8 cellular contexts compared by ENCODE assay signal in genomic region chr17:58329035-58329807, GRCh38. TPM values are rescaled to one million over a fixed set of nuclear protein-coding genes. Genes with fewer than 3 reads are reported as not detected.
A peak's percentile ranks its signal among the peaks of the same experiment; 100 is the strongest.
DNase-seq lines count a peak whose midpoint lies in the region; ATAC-seq and TF ChIP-seq lines count a peak whose summit lies in the region.

No MANE protein-coding gene starts in this region.

- TF ChIP-seq CTCF in GM12875 (IDR thresholded peaks at IDR 0.05; ENCODE audit: borderline replicate concordance, insufficient read depth, low read depth, low read length) (peak; percentile 71), HCT116 (IDR thresholded peaks at IDR 0.05 in 2 of 3, conservative IDR thresholded peaks at IDR 0.05 in 1 of 3; ENCODE audit: borderline replicate concordance in 1 of 3, insufficient read depth in 1 of 3, low read depth in 2 of 3, low read length in 2 of 3) (peak in 2 of 3 experiments; percentile 43 to 48; a peak in 4 of 6 replicates), foreskin fibroblast (IDR thresholded peaks at IDR 0.05; ENCODE audit: low read depth, low read length) (peak; percentile 20)

- DNase-seq in HCT116 (ENCODE audit: low read depth, low spot score) (no peak), MV-4-11 (lab: John Stamatoyannopoulos, UW) (peak; percentile 98), foreskin fibroblast (no peak), SHP77 treated with DMSO at 0.1 percent for 48 hours (lab: John Stamatoyannopoulos, UW) (no peak), iPS-NIHi11 (ENCODE audit: low spot score) (no peak)
- DNase-seq in activated CD8-positive, alpha-beta memory T cell treated with anti-CD3 and anti-CD28 coated beads, Interleukin-2, amount 50 U/mL, for 4 hours, result peak; percentile 80
- DNase-seq in stimulated activated CD4-positive, alpha-beta T cell treated with anti-CD3 and anti-CD28 coated beads, Interleukin-12 subunit alpha, Interleukin-12 subunit beta, amount 100 ng/mL, for 4 hours, result peak; percentile 92

- H3K9me3 ChIP-seq in HCT116 (ENCODE audit: control insufficient read depth in 1 of 2, insufficient read depth in 1 of 2, low read depth in 1 of 2, low read length in 2 of 2), result no peaks in the 10 kb centered on the region

- RAD21 ChIA-PET in HCT116 (lab: Charles Lee; ENCODE audit: low non-redundant PET in 1 of 2, low total read pairs in 2 of 2, uncharacterized antibody in 2 of 2, unreplicated experiment in 2 of 2), result no interaction called here

- H2AFZ ChIP-seq in HCT116 (ENCODE audit: low read depth, low read length, poor library complexity, severe bottlenecking), result no peak overlapping the region

- peak; percentile 78 for ATAC-seq in HCT116

- H3K27ac ChIP-seq in HCT116 (ENCODE audit: low read depth, low read length), result no peak overlapping the region

- intact Hi-C loops in HCT116 (cut with micrococcal nuclease), result no loop called here

- no TSS peak for BruUV-seq in HCT116 (replicated peaks; lab: Mats Ljungman, UMichigan)

- H3K4me1 ChIP-seq in HCT116 (ENCODE audit: control insufficient read depth in 1 of 2, insufficient read depth in 2 of 2, low read length in 2 of 2), result peaks cover 3 to 12% of the 10 kb centered on the region in 2 experiments; a peak in 3 of 4 replicates

- no peak overlapping the region for H3K4me2 ChIP-seq in HCT116 (ENCODE audit: low read length)

- POLR2A ChIA-PET in HCT116 (lab: Charles Lee), result no interaction called here

- no peak for TF ChIP-seq POLR2A in HCT116 (IDR thresholded peaks at IDR 0.05; ENCODE audit: borderline replicate concordance, extremely low read depth, insufficient read depth, insufficient read length)

- H3K79me2 ChIP-seq in HCT116 (ENCODE audit: insufficient read depth, low read length), result no peaks in the 10 kb centered on the region

- CTCF ChIA-PET in HCT116 (lab: Charles Lee), result no interaction called here

- H3K9me2 ChIP-seq in HCT116 (ENCODE audit: insufficient read depth), result no peaks in the 10 kb centered on the region

- no peak for TF ChIP-seq RAD21 in HCT116 (IDR thresholded peaks at IDR 0.05; ENCODE audit: low read depth)

- H3K27me3 ChIP-seq in HCT116 (ENCODE audit: insufficient read depth, low read length), result no peaks in the 10 kb centered on the region

- H3K36me3 ChIP-seq in HCT116 (ENCODE audit: control insufficient read depth in 1 of 2, insufficient read depth in 2 of 2, low read length in 2 of 2), result no peaks in the 10 kb centered on the region

- H4K20me1 ChIP-seq in HCT116 (ENCODE audit: insufficient read depth), result no peaks in the 10 kb centered on the region

- H3K4me3 ChIP-seq in GM12875 (ENCODE audit: low read depth, low read length), result peak overlapping the region; percentile 34
- no peak overlapping the region for H3K4me3 ChIP-seq in HCT116 (replicated peaks in 1 of 2; ENCODE audit: low read depth in 1 of 2, low read length in 2 of 2)
- no peak overlapping the region for H3K4me3 ChIP-seq in foreskin fibroblast (ENCODE audit: low read depth in 1 of 2, low read length in 2 of 2)

- H3K9ac ChIP-seq in HCT116 (ENCODE audit: low read length), result no peak overlapping the region

TF ChIP-seq in HCT116, 20 proteins besides CTCF, POLR2A, EP300 and RAD21:
- no peak for TF ChIP-seq JUND (IDR thresholded peaks at IDR 0.05)
- TF ChIP-seq ELF1 (IDR thresholded peaks at IDR 0.05; ENCODE audit: borderline replicate concordance, low read depth), result no peak
- TF ChIP-seq CBX3 (IDR thresholded peaks at IDR 0.05; ENCODE audit: low read depth), result no peak
- no peak for TF ChIP-seq SIN3A (IDR thresholded peaks at IDR 0.05; ENCODE audit: low read depth)
- no peak for TF ChIP-seq MAX (IDR thresholded peaks at IDR 0.05)
- no peak for TF ChIP-seq ATF3 (IDR thresholded peaks at IDR 0.05)
TF ChIP-seq in HCT116: peak in this region for 0.

RNA-seq across cellular contexts. Expression of gene TSPOAP1, which starts 0.6 kb away (rescaled TPM):
- 0.27 TPM for total RNA-seq in HCT116 (2021; ENCODE audit: unreplicated experiment)
- 0.05 TPM in 1 of 2 replicates, not detected in the other for polyA plus RNA-seq in HCT116 (2012)

RNA-seq across cellular contexts. Expression of gene SUPT4H1, which starts 22.8 kb away (rescaled TPM):
- total RNA-seq in HCT116 (2021; ENCODE audit: unreplicated experiment), result 118 TPM
- polyA plus RNA-seq in HCT116 (2012), result 121 and 141 TPM in 2 replicates

RNA-seq across cellular contexts. Expression of gene MPO, which starts 48.5 kb away (rescaled TPM):
- not detected for total RNA-seq in HCT116 (2021; ENCODE audit: unreplicated experiment)
- polyA plus RNA-seq in HCT116 (2012), result not detected in 2 replicates

Comparison
In these comparisons a context has a peak if more than half of its experiments do, and no peak if none do; other contexts are left out.
1. CTCF ChIP-seq: peak in every context shown above with its lines; median percentile 71 in GM12875; 46 in HCT116; 20 in foreskin fibroblast.
2. DNase-seq: peak in MV-4-11 (single experiment), activated CD8-positive, alpha-beta memory T cell treated with anti-CD3 and anti-CD28 coated beads, Interleukin-2, amount 50 U/mL, for 4 hours (single experiment) and stimulated activated CD4-positive, alpha-beta T cell treated with anti-CD3 and anti-CD28 coated beads, Interleukin-12 subunit alpha, Interleukin-12 subunit beta, amount 100 ng/mL, for 4 hours (single experiment); none in HCT116 (single experiment), foreskin fibroblast (0 of 2), SHP77 treated with DMSO at 0.1 percent for 48 hours (single experiment) and iPS-NIHi11 (single experiment).